1 cellular context compared by ENCODE assay signal in the genomic region with DNA sequence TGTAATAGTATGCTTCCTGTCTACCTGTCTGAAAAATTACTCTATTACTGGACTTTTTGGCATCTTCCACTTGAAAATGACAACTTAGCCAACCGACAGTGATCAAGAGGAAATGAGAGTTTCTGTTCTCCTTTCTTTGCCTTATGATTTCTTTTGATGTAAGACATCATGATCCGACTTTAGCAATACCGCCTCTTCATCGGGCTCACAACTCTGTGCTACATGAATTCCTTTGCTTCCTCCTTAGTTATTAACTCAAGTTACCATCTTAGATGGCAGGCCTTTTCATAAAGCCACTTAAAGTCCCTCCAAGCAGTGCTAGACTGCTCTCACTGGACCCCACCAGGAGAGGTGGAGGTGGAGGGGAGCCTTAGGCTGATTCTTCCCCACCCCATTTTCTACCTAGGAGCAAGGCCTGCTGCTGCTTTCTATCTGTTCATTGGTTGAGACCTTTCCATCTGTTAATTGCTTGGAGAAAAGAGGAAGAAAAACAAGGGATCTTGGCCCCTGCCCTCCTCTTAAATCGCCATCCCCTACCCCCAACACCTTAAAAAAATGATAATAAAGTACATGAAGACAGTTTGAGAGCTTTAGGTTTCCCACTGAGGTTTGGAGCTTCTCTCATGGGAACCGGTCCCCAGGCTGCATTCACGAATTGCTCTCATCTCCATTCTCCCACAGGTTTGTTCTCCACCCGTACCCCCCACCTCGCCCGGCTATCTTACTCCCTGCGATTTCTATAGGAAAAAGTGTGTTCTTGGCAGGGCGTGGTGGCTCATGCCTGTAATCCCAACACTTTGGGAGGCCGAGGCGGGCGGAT.
A peak's percentile ranks its signal among the peaks of the same experiment; 100 is the strongest.
TF ChIP-seq lines count a peak whose summit lies in the region.

No MANE protein-coding gene starts in this region.

TF ChIP-seq in GM12878, 131 proteins besides CTCF, POLR2A, EP300 and RAD21 (continued from another document and continues in another):
- TF ChIP-seq, protein P1, sequence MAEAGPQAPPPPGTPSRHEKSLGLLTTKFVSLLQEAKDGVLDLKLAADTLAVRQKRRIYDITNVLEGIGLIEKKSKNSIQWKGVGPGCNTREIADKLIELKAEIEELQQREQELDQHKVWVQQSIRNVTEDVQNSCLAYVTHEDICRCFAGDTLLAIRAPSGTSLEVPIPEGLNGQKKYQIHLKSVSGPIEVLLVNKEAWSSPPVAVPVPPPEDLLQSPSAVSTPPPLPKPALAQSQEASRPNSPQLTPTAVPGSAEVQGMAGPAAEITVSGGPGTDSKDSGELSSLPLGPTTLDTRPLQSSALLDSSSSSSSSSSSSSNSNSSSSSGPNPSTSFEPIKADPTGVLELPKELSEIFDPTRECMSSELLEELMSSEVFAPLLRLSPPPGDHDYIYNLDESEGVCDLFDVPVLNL (IDR thresholded peaks at IDR 0.05; ENCODE audit: low read depth, low read length), result no peak
- TF ChIP-seq, protein P2, sequence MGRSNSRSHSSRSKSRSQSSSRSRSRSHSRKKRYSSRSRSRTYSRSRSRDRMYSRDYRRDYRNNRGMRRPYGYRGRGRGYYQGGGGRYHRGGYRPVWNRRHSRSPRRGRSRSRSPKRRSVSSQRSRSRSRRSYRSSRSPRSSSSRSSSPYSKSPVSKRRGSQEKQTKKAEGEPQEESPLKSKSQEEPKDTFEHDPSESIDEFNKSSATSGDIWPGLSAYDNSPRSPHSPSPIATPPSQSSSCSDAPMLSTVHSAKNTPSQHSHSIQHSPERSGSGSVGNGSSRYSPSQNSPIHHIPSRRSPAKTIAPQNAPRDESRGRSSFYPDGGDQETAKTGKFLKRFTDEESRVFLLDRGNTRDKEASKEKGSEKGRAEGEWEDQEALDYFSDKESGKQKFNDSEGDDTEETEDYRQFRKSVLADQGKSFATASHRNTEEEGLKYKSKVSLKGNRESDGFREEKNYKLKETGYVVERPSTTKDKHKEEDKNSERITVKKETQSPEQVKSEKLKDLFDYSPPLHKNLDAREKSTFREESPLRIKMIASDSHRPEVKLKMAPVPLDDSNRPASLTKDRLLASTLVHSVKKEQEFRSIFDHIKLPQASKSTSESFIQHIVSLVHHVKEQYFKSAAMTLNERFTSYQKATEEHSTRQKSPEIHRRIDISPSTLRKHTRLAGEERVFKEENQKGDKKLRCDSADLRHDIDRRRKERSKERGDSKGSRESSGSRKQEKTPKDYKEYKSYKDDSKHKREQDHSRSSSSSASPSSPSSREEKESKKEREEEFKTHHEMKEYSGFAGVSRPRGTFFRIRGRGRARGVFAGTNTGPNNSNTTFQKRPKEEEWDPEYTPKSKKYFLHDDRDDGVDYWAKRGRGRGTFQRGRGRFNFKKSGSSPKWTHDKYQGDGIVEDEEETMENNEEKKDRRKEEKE (IDR thresholded peaks at IDR 0.05), result no peak
- TF ChIP-seq LARP7 (IDR thresholded peaks at IDR 0.05) (no peak), FOS (IDR thresholded peaks at IDR 0.05; ENCODE audit: borderline replicate concordance, extremely low read depth, insufficient read length) (no peak), IKZF1 (conservative IDR thresholded peaks at IDR 0.05) (peak; percentile 89), GABPA (IDR thresholded peaks at IDR 0.05; ENCODE audit: low read depth) (peak; percentile 14; the same call in 1 of the 2 replicates), STAT3 (IDR thresholded peaks at IDR 0.05; ENCODE audit: low read depth, low read length) (no peak), NBN (IDR thresholded peaks at IDR 0.05) (peak; percentile 49), IRF4 (IDR thresholded peaks at IDR 0.05; ENCODE audit: low read depth, low read length) (peak; percentile 92), FOXK2 (IDR thresholded peaks at IDR 0.05) (no peak), ZZZ3 (IDR thresholded peaks at IDR 0.05; ENCODE audit: control insufficient read depth, insufficient read length, low read depth) (no peak), POU2F2 (IDR thresholded peaks at IDR 0.05; ENCODE audit: borderline replicate concordance, low read depth, low read length) (0 out of 3 replicates have a peak, but pooled peaks have one; percentile 22), ZBED1 (IDR thresholded peaks at IDR 0.05; ENCODE audit: borderline replicate concordance) (0 out of 2 replicates have a peak, but pooled peaks have one; percentile 44), SREBF2 (IDR thresholded peaks at IDR 0.05; ENCODE audit: low read length) (no peak), PML (IDR thresholded peaks at IDR 0.05; ENCODE audit: low read length) (no peak), KLF5 (IDR thresholded peaks at IDR 0.05; ENCODE audit: partially characterized antibody) (no peak), MYC (IDR thresholded peaks at IDR 0.05; ENCODE audit: insufficient read depth, insufficient read length, insufficient replicate concordance, low read length, severe bottlenecking) (no peak), TCF7 (IDR thresholded peaks at IDR 0.05; ENCODE audit: borderline replicate concordance) (peak; percentile 93), CBX3 (IDR thresholded peaks at IDR 0.05; ENCODE audit: borderline replicate concordance, low read depth) (no peak), BACH1 (IDR thresholded peaks at IDR 0.05; ENCODE audit: borderline replicate concordance) (no peak; the same call in 1 of the 2 replicates), RCOR1 (conservative IDR thresholded peaks at IDR 0.05; ENCODE audit: low read depth, low read length) (no peak), SP1 (IDR thresholded peaks at IDR 0.05; ENCODE audit: low read depth, low read length) (no peak), BMI1 (IDR thresholded peaks at IDR 0.05; ENCODE audit: borderline replicate concordance) (peak; percentile 54; the same call in 1 of the 2 replicates), YBX1 (IDR thresholded peaks at IDR 0.05) (no peak), MEF2B (IDR thresholded peaks at IDR 0.05; ENCODE audit: partially characterized antibody, poor library complexity, severe bottlenecking) (peak; percentile 91), HDAC2 (IDR thresholded peaks at IDR 0.05) (no peak), JUND (IDR thresholded peaks at IDR 0.05; ENCODE audit: low read depth, low read length) (no peak), SPI1 (IDR thresholded peaks at IDR 0.05; ENCODE audit: borderline replicate concordance, insufficient read depth, low read depth, low read length) (peak; percentile 96), RUNX3 (IDR thresholded peaks at IDR 0.05; ENCODE audit: low read length) (peak; percentile 77), SIN3A (IDR thresholded peaks at IDR 0.05; ENCODE audit: low read depth, low read length) (no peak), TARDBP (IDR thresholded peaks at IDR 0.05; ENCODE audit: borderline replicate concordance) (no peak), MTA2 (IDR thresholded peaks at IDR 0.05; ENCODE audit: low read depth) (peak; percentile 90)
- TF ChIP-seq, protein P3, sequence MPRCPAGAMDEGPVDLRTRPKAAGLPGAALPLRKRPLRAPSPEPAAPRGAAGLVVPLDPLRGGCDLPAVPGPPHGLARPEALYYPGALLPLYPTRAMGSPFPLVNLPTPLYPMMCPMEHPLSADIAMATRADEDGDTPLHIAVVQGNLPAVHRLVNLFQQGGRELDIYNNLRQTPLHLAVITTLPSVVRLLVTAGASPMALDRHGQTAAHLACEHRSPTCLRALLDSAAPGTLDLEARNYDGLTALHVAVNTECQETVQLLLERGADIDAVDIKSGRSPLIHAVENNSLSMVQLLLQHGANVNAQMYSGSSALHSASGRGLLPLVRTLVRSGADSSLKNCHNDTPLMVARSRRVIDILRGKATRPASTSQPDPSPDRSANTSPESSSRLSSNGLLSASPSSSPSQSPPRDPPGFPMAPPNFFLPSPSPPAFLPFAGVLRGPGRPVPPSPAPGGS (IDR thresholded peaks at IDR 0.05; ENCODE audit: borderline replicate concordance, insufficient read depth, low read depth, low read length, poor library complexity, severe bottlenecking), result no peak
- TF ChIP-seq, protein P4, sequence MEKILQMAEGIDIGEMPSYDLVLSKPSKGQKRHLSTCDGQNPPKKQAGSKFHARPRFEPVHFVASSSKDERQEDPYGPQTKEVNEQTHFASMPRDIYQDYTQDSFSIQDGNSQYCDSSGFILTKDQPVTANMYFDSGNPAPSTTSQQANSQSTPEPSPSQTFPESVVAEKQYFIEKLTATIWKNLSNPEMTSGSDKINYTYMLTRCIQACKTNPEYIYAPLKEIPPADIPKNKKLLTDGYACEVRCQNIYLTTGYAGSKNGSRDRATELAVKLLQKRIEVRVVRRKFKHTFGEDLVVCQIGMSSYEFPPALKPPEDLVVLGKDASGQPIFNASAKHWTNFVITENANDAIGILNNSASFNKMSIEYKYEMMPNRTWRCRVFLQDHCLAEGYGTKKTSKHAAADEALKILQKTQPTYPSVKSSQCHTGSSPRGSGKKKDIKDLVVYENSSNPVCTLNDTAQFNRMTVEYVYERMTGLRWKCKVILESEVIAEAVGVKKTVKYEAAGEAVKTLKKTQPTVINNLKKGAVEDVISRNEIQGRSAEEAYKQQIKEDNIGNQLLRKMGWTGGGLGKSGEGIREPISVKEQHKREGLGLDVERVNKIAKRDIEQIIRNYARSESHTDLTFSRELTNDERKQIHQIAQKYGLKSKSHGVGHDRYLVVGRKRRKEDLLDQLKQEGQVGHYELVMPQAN (conservative IDR thresholded peaks at IDR 0.05), result no peak
- TF ChIP-seq, protein P5, sequence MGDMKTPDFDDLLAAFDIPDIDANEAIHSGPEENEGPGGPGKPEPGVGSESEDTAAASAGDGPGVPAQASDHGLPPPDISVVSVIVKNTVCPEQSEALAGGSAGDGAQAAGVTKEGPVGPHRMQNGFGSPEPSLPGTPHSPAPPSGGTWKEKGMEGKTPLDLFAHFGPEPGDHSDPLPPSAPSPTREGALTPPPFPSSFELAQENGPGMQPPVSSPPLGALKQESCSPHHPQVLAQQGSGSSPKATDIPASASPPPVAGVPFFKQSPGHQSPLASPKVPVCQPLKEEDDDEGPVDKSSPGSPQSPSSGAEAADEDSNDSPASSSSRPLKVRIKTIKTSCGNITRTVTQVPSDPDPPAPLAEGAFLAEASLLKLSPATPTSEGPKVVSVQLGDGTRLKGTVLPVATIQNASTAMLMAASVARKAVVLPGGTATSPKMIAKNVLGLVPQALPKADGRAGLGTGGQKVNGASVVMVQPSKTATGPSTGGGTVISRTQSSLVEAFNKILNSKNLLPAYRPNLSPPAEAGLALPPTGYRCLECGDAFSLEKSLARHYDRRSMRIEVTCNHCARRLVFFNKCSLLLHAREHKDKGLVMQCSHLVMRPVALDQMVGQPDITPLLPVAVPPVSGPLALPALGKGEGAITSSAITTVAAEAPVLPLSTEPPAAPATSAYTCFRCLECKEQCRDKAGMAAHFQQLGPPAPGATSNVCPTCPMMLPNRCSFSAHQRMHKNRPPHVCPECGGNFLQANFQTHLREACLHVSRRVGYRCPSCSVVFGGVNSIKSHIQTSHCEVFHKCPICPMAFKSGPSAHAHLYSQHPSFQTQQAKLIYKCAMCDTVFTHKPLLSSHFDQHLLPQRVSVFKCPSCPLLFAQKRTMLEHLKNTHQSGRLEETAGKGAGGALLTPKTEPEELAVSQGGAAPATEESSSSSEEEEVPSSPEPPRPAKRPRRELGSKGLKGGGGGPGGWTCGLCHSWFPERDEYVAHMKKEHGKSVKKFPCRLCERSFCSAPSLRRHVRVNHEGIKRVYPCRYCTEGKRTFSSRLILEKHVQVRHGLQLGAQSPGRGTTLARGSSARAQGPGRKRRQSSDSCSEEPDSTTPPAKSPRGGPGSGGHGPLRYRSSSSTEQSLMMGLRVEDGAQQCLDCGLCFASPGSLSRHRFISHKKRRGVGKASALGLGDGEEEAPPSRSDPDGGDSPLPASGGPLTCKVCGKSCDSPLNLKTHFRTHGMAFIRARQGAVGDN (IDR thresholded peaks at IDR 0.05), result no peak; the same call in 1 of the 2 replicates
- TF ChIP-seq, protein P6, sequence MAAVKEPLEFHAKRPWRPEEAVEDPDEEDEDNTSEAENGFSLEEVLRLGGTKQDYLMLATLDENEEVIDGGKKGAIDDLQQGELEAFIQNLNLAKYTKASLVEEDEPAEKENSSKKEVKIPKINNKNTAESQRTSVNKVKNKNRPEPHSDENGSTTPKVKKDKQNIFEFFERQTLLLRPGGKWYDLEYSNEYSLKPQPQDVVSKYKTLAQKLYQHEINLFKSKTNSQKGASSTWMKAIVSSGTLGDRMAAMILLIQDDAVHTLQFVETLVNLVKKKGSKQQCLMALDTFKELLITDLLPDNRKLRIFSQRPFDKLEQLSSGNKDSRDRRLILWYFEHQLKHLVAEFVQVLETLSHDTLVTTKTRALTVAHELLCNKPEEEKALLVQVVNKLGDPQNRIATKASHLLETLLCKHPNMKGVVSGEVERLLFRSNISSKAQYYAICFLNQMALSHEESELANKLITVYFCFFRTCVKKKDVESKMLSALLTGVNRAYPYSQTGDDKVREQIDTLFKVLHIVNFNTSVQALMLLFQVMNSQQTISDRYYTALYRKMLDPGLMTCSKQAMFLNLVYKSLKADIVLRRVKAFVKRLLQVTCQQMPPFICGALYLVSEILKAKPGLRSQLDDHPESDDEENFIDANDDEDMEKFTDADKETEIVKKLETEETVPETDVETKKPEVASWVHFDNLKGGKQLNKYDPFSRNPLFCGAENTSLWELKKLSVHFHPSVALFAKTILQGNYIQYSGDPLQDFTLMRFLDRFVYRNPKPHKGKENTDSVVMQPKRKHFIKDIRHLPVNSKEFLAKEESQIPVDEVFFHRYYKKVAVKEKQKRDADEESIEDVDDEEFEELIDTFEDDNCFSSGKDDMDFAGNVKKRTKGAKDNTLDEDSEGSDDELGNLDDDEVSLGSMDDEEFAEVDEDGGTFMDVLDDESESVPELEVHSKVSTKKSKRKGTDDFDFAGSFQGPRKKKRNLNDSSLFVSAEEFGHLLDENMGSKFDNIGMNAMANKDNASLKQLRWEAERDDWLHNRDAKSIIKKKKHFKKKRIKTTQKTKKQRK (IDR thresholded peaks at IDR 0.05; ENCODE audit: low read depth, low read length), result no peak
- TF ChIP-seq, protein P7, sequence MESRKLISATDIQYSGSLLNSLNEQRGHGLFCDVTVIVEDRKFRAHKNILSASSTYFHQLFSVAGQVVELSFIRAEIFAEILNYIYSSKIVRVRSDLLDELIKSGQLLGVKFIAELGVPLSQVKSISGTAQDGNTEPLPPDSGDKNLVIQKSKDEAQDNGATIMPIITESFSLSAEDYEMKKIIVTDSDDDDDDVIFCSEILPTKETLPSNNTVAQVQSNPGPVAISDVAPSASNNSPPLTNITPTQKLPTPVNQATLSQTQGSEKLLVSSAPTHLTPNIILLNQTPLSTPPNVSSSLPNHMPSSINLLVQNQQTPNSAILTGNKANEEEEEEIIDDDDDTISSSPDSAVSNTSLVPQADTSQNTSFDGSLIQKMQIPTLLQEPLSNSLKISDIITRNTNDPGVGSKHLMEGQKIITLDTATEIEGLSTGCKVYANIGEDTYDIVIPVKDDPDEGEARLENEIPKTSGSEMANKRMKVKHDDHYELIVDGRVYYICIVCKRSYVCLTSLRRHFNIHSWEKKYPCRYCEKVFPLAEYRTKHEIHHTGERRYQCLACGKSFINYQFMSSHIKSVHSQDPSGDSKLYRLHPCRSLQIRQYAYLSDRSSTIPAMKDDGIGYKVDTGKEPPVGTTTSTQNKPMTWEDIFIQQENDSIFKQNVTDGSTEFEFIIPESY (IDR thresholded peaks at IDR 0.05), result no peak
- TF ChIP-seq, protein P8, sequence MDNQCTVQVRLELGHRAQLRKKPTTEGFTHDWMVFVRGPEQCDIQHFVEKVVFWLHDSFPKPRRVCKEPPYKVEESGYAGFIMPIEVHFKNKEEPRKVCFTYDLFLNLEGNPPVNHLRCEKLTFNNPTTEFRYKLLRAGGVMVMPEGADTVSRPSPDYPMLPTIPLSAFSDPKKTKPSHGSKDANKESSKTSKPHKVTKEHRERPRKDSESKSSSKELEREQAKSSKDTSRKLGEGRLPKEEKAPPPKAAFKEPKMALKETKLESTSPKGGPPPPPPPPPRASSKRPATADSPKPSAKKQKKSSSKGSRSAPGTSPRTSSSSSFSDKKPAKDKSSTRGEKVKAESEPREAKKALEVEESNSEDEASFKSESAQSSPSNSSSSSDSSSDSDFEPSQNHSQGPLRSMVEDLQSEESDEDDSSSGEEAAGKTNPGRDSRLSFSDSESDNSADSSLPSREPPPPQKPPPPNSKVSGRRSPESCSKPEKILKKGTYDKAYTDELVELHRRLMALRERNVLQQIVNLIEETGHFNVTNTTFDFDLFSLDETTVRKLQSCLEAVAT (IDR thresholded peaks at IDR 0.05), result no peak
